8 cellular contexts compared by ENCODE assay signal in genomic region chr1:25795955-25796806, GRCh38. TPM values are rescaled to one million over a fixed set of nuclear protein-coding genes. Genes with fewer than 3 reads are reported as not detected.
DNase-seq lines count a peak whose midpoint lies in the region; ATAC-seq lines count a peak whose summit lies in the region.

No MANE protein-coding gene starts in this region.

- H3K27me3 Mint-ChIP-seq in activated CD8-positive, alpha-beta memory T cell treated with anti-CD3 and anti-CD28 coated beads, Interleukin-2, amount 10 ng/mL, durations not matched to agents 7 days and 5 days = peaks cover 35% of the 10 kb centered on the region
- no peaks in the 10 kb centered on the region for H3K27me3 Mint-ChIP-seq in stimulated activated naive CD8-positive, alpha-beta T cell treated with anti-CD3 and anti-CD28 coated beads, Interleukin-15, amount 100 ng/mL, for 72 hours

- no peaks in the 10 kb centered on the region for H3K9me3 Mint-ChIP-seq in activated CD8-positive, alpha-beta memory T cell treated with anti-CD3 and anti-CD28 coated beads, Interleukin-2, amount 10 ng/mL, durations not matched to agents 7 days and 5 days (ENCODE audit: low read depth)
- H3K9me3 Mint-ChIP-seq in stimulated activated naive CD8-positive, alpha-beta T cell treated with anti-CD3 and anti-CD28 coated beads, Interleukin-15, amount 100 ng/mL, for 72 hours = no peaks in the 10 kb centered on the region

- peak overlapping the region; percentile 73 for H3K27ac Mint-ChIP-seq in activated CD8-positive, alpha-beta memory T cell treated with anti-CD3 and anti-CD28 coated beads, Interleukin-2, amount 10 ng/mL, durations not matched to agents 7 days and 5 days
- H3K27ac Mint-ChIP-seq in stimulated activated naive CD8-positive, alpha-beta T cell treated with anti-CD3 and anti-CD28 coated beads, Interleukin-15, amount 100 ng/mL, for 72 hours = peak overlapping the region in 1 of 2 donors; percentile 90

- intact Hi-C loops in left ventricle myocardium superior (cut with micrococcal nuclease) = loop anchor here (5.0 kb wide), 1 partner anchor 189 kb away; no protein-coding TSS in a partner anchor

- ATAC-seq in activated CD8-positive, alpha-beta memory T cell treated with anti-CD3 and anti-CD28 coated beads, Interleukin-2, amount 10 ng/mL, durations not matched to agents 7 days and 5 days = peak; percentile 52
- ATAC-seq in left ventricle myocardium superior = peak; percentile 38
- ATAC-seq in stimulated activated naive CD8-positive, alpha-beta T cell treated with anti-CD3 and anti-CD28 coated beads, Interleukin-15, amount 100 ng/mL, for 72 hours = peak; percentile 87
- no peak for ATAC-seq in GM18870 (IDR thresholded peaks at IDR 0.05; ENCODE audit: unreplicated experiment)
- no peak for ATAC-seq in HG03460 (IDR thresholded peaks at IDR 0.05; ENCODE audit: unreplicated experiment)

- H3K4me3 Mint-ChIP-seq in activated CD8-positive, alpha-beta memory T cell treated with anti-CD3 and anti-CD28 coated beads, Interleukin-2, amount 10 ng/mL, durations not matched to agents 7 days and 5 days = no peak overlapping the region
- peak overlapping the region; percentile 66 to 68 for H3K4me3 Mint-ChIP-seq in stimulated activated naive CD8-positive, alpha-beta T cell treated with anti-CD3 and anti-CD28 coated beads, Interleukin-15, amount 100 ng/mL, for 72 hours

- CTCF ChIA-PET in activated CD8-positive, alpha-beta memory T cell treated with anti-CD3 and anti-CD28 coated beads, Interleukin-2, amount 10 ng/mL, durations not matched to agents 7 days and 5 days (lab: Charles Lee) = interaction anchor here (0.9 to 6.5 kb wide), 6 partner anchors 11 to 185 kb away, joined by 4 to 75 read pairs (median 4); no protein-coding TSS in a partner anchor

- DNase-seq in activated CD8-positive, alpha-beta memory T cell treated with anti-CD3 and anti-CD28 coated beads, Interleukin-2, amount 10 ng/mL, durations not matched to agents 7 days and 5 days = peak; percentile 72
- DNase-seq in activated CD8-positive, alpha-beta memory T cell treated with anti-CD3 and anti-CD28 coated beads for 24 hours = no peak
- peak; percentile 72 for DNase-seq in activated CD4-positive, alpha-beta T cell treated with anti-CD3 and anti-CD28 coated beads for 48 hours
- no peak for DNase-seq in left ventricle myocardium superior
- peak; percentile 43 to 74 for DNase-seq in stimulated activated naive CD8-positive, alpha-beta T cell treated with anti-CD3 and anti-CD28 coated beads, Interleukin-15, amount 100 ng/mL, for 72 hours
- DNase-seq in cortex of kidney (lab: John Stamatoyannopoulos, UW) = no peak

- peaks cover 26% of the 10 kb centered on the region for H3K4me1 Mint-ChIP-seq in activated CD8-positive, alpha-beta memory T cell treated with anti-CD3 and anti-CD28 coated beads, Interleukin-2, amount 10 ng/mL, durations not matched to agents 7 days and 5 days
- H3K4me1 Mint-ChIP-seq in stimulated activated naive CD8-positive, alpha-beta T cell treated with anti-CD3 and anti-CD28 coated beads, Interleukin-15, amount 100 ng/mL, for 72 hours = peaks cover 69% of the 10 kb centered on the region

- no peaks in the 10 kb centered on the region for H3K36me3 Mint-ChIP-seq in activated CD8-positive, alpha-beta memory T cell treated with anti-CD3 and anti-CD28 coated beads, Interleukin-2, amount 10 ng/mL, durations not matched to agents 7 days and 5 days

RNA-seq across cellular contexts. Expression of gene SELENON, which starts 3.8 kb away (rescaled TPM):
- 1 to 10 TPM; 2.7 to 2.9 TPM for total RNA-seq in activated CD8-positive, alpha-beta memory T cell treated with anti-CD3 and anti-CD28 coated beads, Interleukin-2, amount 10 ng/mL, durations not matched to agents 7 days and 5 days
- total RNA-seq in left ventricle myocardium superior = 46.3 TPM

RNA-seq across cellular contexts. Expression of gene MTFR1L, which starts 23.6 kb away (rescaled TPM):
- 10 to 100 TPM; 28.9 to 31.2 TPM for total RNA-seq in activated CD8-positive, alpha-beta memory T cell treated with anti-CD3 and anti-CD28 coated beads, Interleukin-2, amount 10 ng/mL, durations not matched to agents 7 days and 5 days
- total RNA-seq in left ventricle myocardium superior = 227 TPM

Comparison
In these comparisons a context has a peak if more than half of its experiments do, and no peak if none do; other contexts are left out.
1. DNase-seq: peak in activated CD8-positive, alpha-beta memory T cell treated with anti-CD3 and anti-CD28 coated beads, Interleukin-2, amount 10 ng/mL, durations not matched to agents 7 days and 5 days (single experiment), activated CD4-positive, alpha-beta T cell treated with anti-CD3 and anti-CD28 coated beads for 48 hours (single experiment) and stimulated activated naive CD8-positive, alpha-beta T cell treated with anti-CD3 and anti-CD28 coated beads, Interleukin-15, amount 100 ng/mL, for 72 hours (2 of 2); none in activated CD8-positive, alpha-beta memory T cell treated with anti-CD3 and anti-CD28 coated beads for 24 hours (single experiment), left ventricle myocardium superior (single experiment) and cortex of kidney (single experiment).
2. ATAC-seq: peak in activated CD8-positive, alpha-beta memory T cell treated with anti-CD3 and anti-CD28 coated beads, Interleukin-2, amount 10 ng/mL, durations not matched to agents 7 days and 5 days (single experiment), left ventricle myocardium superior (single experiment) and stimulated activated naive CD8-positive, alpha-beta T cell treated with anti-CD3 and anti-CD28 coated beads, Interleukin-15, amount 100 ng/mL, for 72 hours (single experiment); none in GM18870 (single experiment) and HG03460 (single experiment).
3. RNA of gene SELENON, which starts 3.8 kb away (total RNA-seq): 46.3 TPM in left ventricle myocardium superior (single experiment); 2.7 to 2.9 TPM in activated CD8-positive, alpha-beta memory T cell treated with anti-CD3 and anti-CD28 coated beads, Interleukin-2, amount 10 ng/mL, durations not matched to agents 7 days and 5 days; every median in the first group is over 10 times any median in the second.